In genomic region chr19:16587031-16588023, GRCh38 we compare ENCODE assay signal across 8 cellular contexts. TPM values are rescaled to one million over a fixed set of nuclear protein-coding genes. Genes with fewer than 3 reads are reported as not detected.
DNase-seq lines count a peak whose midpoint lies in the region; ATAC-seq and TF ChIP-seq lines count a peak whose summit lies in the region.

No MANE protein-coding gene starts in this region.

- no TSS peak for BruUV-seq in PC-9 (replicated peaks; lab: Mats Ljungman, UMichigan)

- peaks cover 11% of the 10 kb centered on the region; the same call in 1 of the 2 replicates for H3F3A ChIP-seq in PC-9 (ENCODE audit: insufficient read depth, low read depth)

- H3K4me1 Mint-ChIP-seq in WTC11 = peaks cover 72% of the 10 kb centered on the region
- H3K4me1 Mint-ChIP-seq in chondrocyte (ENCODE audit: low read depth) = peaks cover 85% of the 10 kb centered on the region

- H3K36me3 ChIP-seq in muscle layer of duodenum (ENCODE audit: control insufficient read depth in 1 of 2, insufficient read depth in 2 of 2, low read length in 2 of 2) = no peaks in the 10 kb centered on the region
- no peaks in the 10 kb centered on the region for H3K36me3 ChIP-seq in PC-9 (ENCODE audit: low read depth)

- TF ChIP-seq CTCF in WTC11 (IDR thresholded peaks at IDR 0.05) (no peak), chondrocyte (IDR thresholded peaks at IDR 0.05) (no peak), PC-9 (conservative IDR thresholded peaks at IDR 0.05) (no peak)

- H3K27me3 Mint-ChIP-seq in WTC11 (ENCODE audit: low read depth) = no peaks in the 10 kb centered on the region
- H3K27me3 Mint-ChIP-seq in chondrocyte (ENCODE audit: low read depth) = no peaks in the 10 kb centered on the region

- H3K27me3 ChIP-seq in muscle layer of duodenum (ENCODE audit: low read depth, low read length) (no peaks in the 10 kb centered on the region), PC-9 (ENCODE audit: insufficient read depth, low read depth) (no peaks in the 10 kb centered on the region)

- H3K9me2 ChIP-seq in PC-9 (ENCODE audit: insufficient read depth) = no peaks in the 10 kb centered on the region

- H3K9me3 ChIP-seq in muscle layer of duodenum (ENCODE audit: control insufficient read depth in 1 of 2, low read length in 2 of 2) (no peaks in the 10 kb centered on the region), PC-9 (ENCODE audit: insufficient read depth, low read depth) (no peaks in the 10 kb centered on the region; the same call in 1 of the 2 replicates)

- H4K20me1 ChIP-seq in PC-9 (ENCODE audit: insufficient read depth) = peaks cover 90% of the 10 kb centered on the region

- peak overlapping the region; percentile 4 to 30 for H3K4me3 ChIP-seq in muscle layer of duodenum (ENCODE audit: low read depth in 1 of 2, low read length in 2 of 2)
- no peak overlapping the region for H3K4me3 ChIP-seq in PC-9

- H2AFZ ChIP-seq in PC-9 = no peak overlapping the region

- H3K27ac ChIP-seq in muscle layer of duodenum (ENCODE audit: low read length) (no peak overlapping the region), PC-9 (no peak overlapping the region)

- H3K4me3 Mint-ChIP-seq in WTC11 (no peak overlapping the region), chondrocyte (ENCODE audit: unreplicated experiment) (no peak overlapping the region)

- POLR2A ChIA-PET in WTC11 (lab: Charles Lee) (interaction anchor here (0.6 to 1.5 kb wide), 3 partner anchors 15 to 48 kb away, joined by 3 to 6 read pairs (median 3); partner anchors contain the start of gene SLC35E1), PC-9 (lab: Charles Lee; ENCODE audit: unreplicated experiment) (interaction anchor here (0.5 kb wide), 1 partner anchor 139 kb away, joined by 3 read pairs; no protein-coding TSS in a partner anchor)

- no peak for ATAC-seq in WTC11
- no peak for ATAC-seq in HG02759 (IDR thresholded peaks at IDR 0.05; ENCODE audit: unreplicated experiment)

- no peaks in the 10 kb centered on the region for H3K9me3 Mint-ChIP-seq in WTC11
- no peaks in the 10 kb centered on the region for H3K9me3 Mint-ChIP-seq in chondrocyte (ENCODE audit: low read depth)

- H3K27ac Mint-ChIP-seq in WTC11 (peak overlapping the region; percentile 79), chondrocyte (ENCODE audit: unreplicated experiment) (peak overlapping the region; percentile 91)

- H3K36me3 Mint-ChIP-seq in WTC11 (no peaks in the 10 kb centered on the region), chondrocyte (ENCODE audit: low read depth) (no peaks in the 10 kb centered on the region)

- intact Hi-C loops in PC-9 (cut with micrococcal nuclease; ENCODE audit: unreplicated experiment) = no loop called here

- peaks cover 96% of the 10 kb centered on the region for H3K79me2 ChIP-seq in PC-9 (ENCODE audit: low read depth)

- H3K4me1 ChIP-seq in muscle layer of duodenum (ENCODE audit: control insufficient read depth in 1 of 2, insufficient read depth in 2 of 2, low read length in 2 of 2) = peaks cover 33 to 66% of the 10 kb centered on the region in 2 donors
- H3K4me1 ChIP-seq in PC-9 (replicated peaks; ENCODE audit: insufficient read depth) = peaks cover 22% of the 10 kb centered on the region

- DNase-seq in stimulated activated CD4-positive, alpha-beta T cell treated with anti-CD3 and anti-CD28 coated beads, Interleukin-12 subunit alpha, Interleukin-12 subunit beta, amount 100 ng/mL, for 4 hours = peak; percentile 41
- no peak for DNase-seq in stimulated activated CD4-positive, alpha-beta T cell treated with anti-CD3 and anti-CD28 coated beads, Interleukin-2, amount 100 ng/mL, for 48 hours
- DNase-seq in WTC11 (ENCODE audit: low spot score) (no peak), chondrocyte (ENCODE audit: low spot score) (no peak), ureter (ENCODE audit: low spot score) (peak; percentile 76), PC-9 (no peak)

- CTCF ChIA-PET in WTC11 (lab: Charles Lee) (interaction anchor here (0.7 to 1.6 kb wide), 8 partner anchors 10 to 211 kb away, joined by 3 to 6 read pairs (median 4); partner anchors contain the start of gene MED26), PC-9 (lab: Charles Lee) (no interaction called here)

- no peak overlapping the region for H3K4me2 ChIP-seq in PC-9

TF ChIP-seq in WTC11, 78 proteins besides CTCF, POLR2A, EP300 and RAD21:
- TF ChIP-seq ERG (CRISPR knock-in tag; IDR thresholded peaks at IDR 0.05) = no peak
- no peak for TF ChIP-seq KAT7 (CRISPR knock-in tag; IDR thresholded peaks at IDR 0.05; ENCODE audit: borderline replicate concordance)
- no peak for TF ChIP-seq ZNF138 (CRISPR knock-in tag; conservative IDR thresholded peaks at IDR 0.05)
- no peak for TF ChIP-seq ELF4 (CRISPR knock-in tag; IDR thresholded peaks at IDR 0.05; ENCODE audit: low read depth)
- TF ChIP-seq ZNF423 (CRISPR knock-in tag; IDR thresholded peaks at IDR 0.05) = peak; percentile 39; the same call in 1 of the 2 replicates
- TF ChIP-seq MAX (CRISPR knock-in tag; IDR thresholded peaks at IDR 0.05) = 0 out of 2 replicates have a peak, but pooled peaks have one; percentile 30
- TF ChIP-seq E2F1 (CRISPR knock-in tag; IDR thresholded peaks at IDR 0.05) = no peak
- TF ChIP-seq TP53 (CRISPR knock-in tag; IDR thresholded peaks at IDR 0.05) = no peak

RNA-seq across cellular contexts. Expression of gene SLC35E1, which starts 15.1 kb away (rescaled TPM):
- 27.5 to 28.5 TPM (median 28.0 TPM) in 3 replicates for total RNA-seq in WTC11 (2021)
- 68.1 to 70.0 TPM (median 69.2 TPM) in 3 replicates for total RNA-seq in chondrocyte
- total RNA-seq in ureter = 62.3 TPM
- total RNA-seq in PC-9 (2021) = 61.0 and 65.3 TPM in 2 replicates

RNA-seq across cellular contexts. Expression of gene MED26, which starts 40.7 kb away (rescaled TPM):
- 11.7 to 14.2 TPM (median 12.3 TPM) in 3 replicates for total RNA-seq in WTC11 (2021)
- 8.7 to 10.6 TPM (median 8.8 TPM) in 3 replicates for total RNA-seq in chondrocyte
- 14.1 TPM for total RNA-seq in ureter
- 11.9 and 13.0 TPM in 2 replicates for total RNA-seq in PC-9 (2021)

RNA-seq across cellular contexts. Expression of gene CHERP, which starts 45.1 kb away (rescaled TPM):
- total RNA-seq in WTC11 (2021) = 67.4 to 98.7 TPM (median 75.8 TPM) in 3 replicates
- total RNA-seq in chondrocyte = 30.1 to 35.2 TPM (median 32.6 TPM) in 3 replicates
- 56.9 TPM for total RNA-seq in ureter
- total RNA-seq in PC-9 (2021) = 47.7 and 52.9 TPM in 2 replicates

Comparison
In these comparisons a context has a peak if more than half of its experiments do, and no peak if none do; other contexts are left out.
1. DNase-seq: peak in stimulated activated CD4-positive, alpha-beta T cell treated with anti-CD3 and anti-CD28 coated beads, Interleukin-12 subunit alpha, Interleukin-12 subunit beta, amount 100 ng/mL, for 4 hours (single experiment) and ureter (single experiment); none in stimulated activated CD4-positive, alpha-beta T cell treated with anti-CD3 and anti-CD28 coated beads, Interleukin-2, amount 100 ng/mL, for 48 hours (0 of 2), WTC11 (single experiment), chondrocyte (single experiment) and PC-9 (0 of 2).